In genomic region chr21:29304577-29304976, GRCh38 we compare ENCODE assay signal across 1 cellular context.
TF ChIP-seq lines count a peak whose summit lies in the region.

No MANE protein-coding gene starts in this region.

TF ChIP-seq in SK-N-SH treated with all-trans-retinoic acid at 6 μM for 48 hours, 23 proteins besides CTCF, POLR2A, EP300 and RAD21 (continued from another document):
- TF ChIP-seq, protein P1, sequence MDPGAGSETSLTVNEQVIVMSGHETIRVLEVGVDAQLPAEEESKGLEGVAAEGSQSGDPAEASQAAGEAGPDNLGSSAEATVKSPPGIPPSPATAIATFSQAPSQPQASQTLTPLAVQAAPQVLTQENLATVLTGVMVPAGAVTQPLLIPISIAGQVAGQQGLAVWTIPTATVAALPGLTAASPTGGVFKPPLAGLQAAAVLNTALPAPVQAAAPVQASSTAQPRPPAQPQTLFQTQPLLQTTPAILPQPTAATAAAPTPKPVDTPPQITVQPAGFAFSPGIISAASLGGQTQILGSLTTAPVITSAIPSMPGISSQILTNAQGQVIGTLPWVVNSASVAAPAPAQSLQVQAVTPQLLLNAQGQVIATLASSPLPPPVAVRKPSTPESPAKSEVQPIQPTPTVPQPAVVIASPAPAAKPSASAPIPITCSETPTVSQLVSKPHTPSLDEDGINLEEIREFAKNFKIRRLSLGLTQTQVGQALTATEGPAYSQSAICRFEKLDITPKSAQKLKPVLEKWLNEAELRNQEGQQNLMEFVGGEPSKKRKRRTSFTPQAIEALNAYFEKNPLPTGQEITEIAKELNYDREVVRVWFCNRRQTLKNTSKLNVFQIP (CRISPR knock-in tag; IDR thresholded peaks at IDR 0.05; ENCODE audit: borderline replicate concordance, low read depth): no peak
- no peak for TF ChIP-seq ESRRG (CRISPR knock-in tag; IDR thresholded peaks at IDR 0.05)
- no peak for TF ChIP-seq ZFP30 (CRISPR knock-in tag; IDR thresholded peaks at IDR 0.05)
- no peak for TF ChIP-seq ZNF70 (CRISPR knock-in tag; IDR thresholded peaks at IDR 0.05)
